In the genomic region with DNA sequence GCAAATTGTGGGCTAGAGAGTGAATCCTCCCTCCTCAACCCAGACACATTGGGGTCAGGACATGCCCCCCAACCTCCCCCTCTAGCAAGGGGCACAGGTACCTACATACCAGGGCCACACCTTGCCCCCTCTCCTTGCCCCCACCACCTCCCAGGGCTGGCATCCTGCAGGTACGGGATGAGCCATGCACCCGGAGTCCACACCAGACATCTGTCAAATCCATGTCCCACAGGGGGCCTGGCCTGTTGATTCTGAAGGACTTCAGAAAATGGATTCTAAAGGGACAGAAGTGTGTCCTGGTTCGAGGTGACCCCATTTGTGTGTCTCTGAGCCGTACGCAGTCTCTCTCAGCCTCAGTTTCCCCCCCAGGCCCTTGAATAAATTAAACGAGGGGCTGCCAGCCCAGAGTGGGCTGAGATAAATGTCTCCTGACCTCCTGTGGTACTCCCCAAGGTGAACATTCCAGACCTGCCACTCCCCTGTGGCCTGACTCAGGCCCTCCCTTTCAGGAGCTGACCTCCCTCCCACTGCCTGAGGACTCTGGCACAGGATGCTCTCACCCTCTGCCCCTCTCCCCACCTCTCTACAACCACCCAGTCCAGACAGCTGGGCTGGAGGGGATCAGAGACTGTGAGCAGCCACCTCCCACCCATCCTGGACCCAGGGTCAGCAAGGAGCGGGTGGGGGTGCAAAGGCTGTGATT, we compare ENCODE assay signal across 22 cellular contexts.
DNase-seq lines count a peak whose midpoint lies in the region; ATAC-seq, FAIRE-seq and TF ChIP-seq lines count a peak whose summit lies in the region.
"Had no signal": no experiment of that assay in that cellular context is flagged by ENCODE, and none has a peak within 500 bp of the region (broad histone marks: within the 10 kb centered on the region; RNA-seq: fewer than 3 reads in every experiment).

No MANE protein-coding gene starts in this region.

- H3K9ac ChIP-seq in H9 (ENCODE audit: extremely low read depth, insufficient read length, low read length) (no peak overlapping the region), PC-3 (ENCODE audit: low read length) (no peak overlapping the region), H1 (replicated peaks in 1 of 4; ENCODE audit: extremely low read depth in 1 of 4, low read depth in 3 of 4, low read length in 3 of 4) (no peak overlapping the region)
- H3K9ac ChIP-seq: SK-N-SH had no signal

- H3K9me3 ChIP-seq in H9 (ENCODE audit: control insufficient read depth, low read depth, low read length) (no peaks in the 10 kb centered on the region), PC-3 (ENCODE audit: low read length) (no peaks in the 10 kb centered on the region), H1 (ENCODE audit: insufficient read depth in 2 of 2, low read depth in 1 of 2, low read length in 1 of 2) (no peaks in the 10 kb centered on the region), osteoblast (ENCODE audit: low read depth, low read length) (no peaks in the 10 kb centered on the region)
- H3K9me3 ChIP-seq: body of pancreas, ovary, SK-N-SH had no signal

- H2BK12ac ChIP-seq in H9 (ENCODE audit: insufficient read length, low read depth, low read length) (no peak overlapping the region), H1 (ENCODE audit: low read depth, low read length) (peak overlapping the region; percentile 75; the same call in 1 of the 2 replicates)

- H3K18ac ChIP-seq in H9 (ENCODE audit: insufficient read length, low read depth, low read length) (no peak overlapping the region), H1 (ENCODE audit: extremely low read depth, low read length) (peak overlapping the region; percentile 87)

- no peak overlapping the region for H3T11ph ChIP-seq in H9 (ENCODE audit: low read length)

- no peak overlapping the region for H4K8ac ChIP-seq in H9 (replicated peaks; ENCODE audit: insufficient read length, low read depth, low read length)
- no peak overlapping the region for H4K8ac ChIP-seq in H1 (ENCODE audit: extremely low read depth, insufficient read depth, low read length)

- no peaks in the 10 kb centered on the region; the same call in 1 of the 2 replicates for H3K27me3 Mint-ChIP-seq in H9 (ENCODE audit: low read depth)
- peaks cover 2 to 16% (median 9%) of the 10 kb centered on the region in 5 donors for H3K27me3 Mint-ChIP-seq in naive thymus-derived CD8-positive, alpha-beta T cell

- peak; percentile 40; the same call in 1 of the 2 replicates for ATAC-seq in PC-3
- ATAC-seq in naive thymus-derived CD8-positive, alpha-beta T cell: no peak
- ATAC-seq: body of pancreas, natural killer cell, T-helper 17 cell had no signal

- H3K27ac ChIP-seq in H9 (ENCODE audit: insufficient read length, low read depth, low read length) (no peak overlapping the region), PC-3 (ENCODE audit: low read length) (no peak overlapping the region), H1 (ENCODE audit: low read depth, low read length) (no peak overlapping the region), osteoblast (ENCODE audit: low read depth, low read length) (no peak overlapping the region)
- H3K27ac ChIP-seq: body of pancreas, ovary had no signal

- H3K79me2 ChIP-seq in H9 (ENCODE audit: insufficient read depth, low read length) (no peaks in the 10 kb centered on the region), PC-3 (ENCODE audit: low read length) (no peaks in the 10 kb centered on the region), H1 (ENCODE audit: control insufficient read depth in 1 of 2, insufficient read depth in 2 of 2, low read length in 2 of 2) (no peaks in the 10 kb centered on the region), osteoblast (ENCODE audit: insufficient read depth, low read length) (no peaks in the 10 kb centered on the region)

- TF ChIP-seq CTCF in H9 (conservative IDR thresholded peaks at IDR 0.05) (no peak), PC-3 (conservative IDR thresholded peaks at IDR 0.05; ENCODE audit: low read depth, low read length) (no peak), H1 (IDR thresholded peaks at IDR 0.05; ENCODE audit: control extremely low read depth in 1 of 3, insufficient read depth in 1 of 3, low read depth in 1 of 3, low read length in 3 of 3) (no peak), osteoblast (IDR thresholded peaks at IDR 0.05; ENCODE audit: extremely low read depth, low read depth, low read length) (no peak)

- H3K4me1 ChIP-seq in H9 (ENCODE audit: insufficient read depth, low read length) (peaks cover 4% of the 10 kb centered on the region; the same call in 1 of the 2 replicates), PC-3 (ENCODE audit: insufficient read depth, low read length) (peaks cover 30% of the 10 kb centered on the region), H1 (replicated peaks in 1 of 4; ENCODE audit: control insufficient read depth in 3 of 4, insufficient read depth in 4 of 4, low read length in 3 of 4) (peaks cover 9 to 48% (median 22%) of the 10 kb centered on the region in 4 experiments), osteoblast (ENCODE audit: insufficient read depth, low read length) (peaks cover 17% of the 10 kb centered on the region)
- H3K4me1 ChIP-seq: body of pancreas had no signal

- no peak overlapping the region for H3K56ac ChIP-seq in H9 (ENCODE audit: insufficient read length, low read depth, low read length)
- H3K56ac ChIP-seq in H1 (replicated peaks; ENCODE audit: insufficient read length, low read depth, low read length): no peak overlapping the region

- no peak for TF ChIP-seq RAD21 in H1 (IDR thresholded peaks at IDR 0.05 in 1 of 2, conservative IDR thresholded peaks at IDR 0.05 in 1 of 2; ENCODE audit: low read depth in 2 of 2, low read length in 2 of 2)

- no peaks in the 10 kb centered on the region for H3K36me3 ChIP-seq in PC-3 (ENCODE audit: low read depth, low read length)
- H3K36me3 ChIP-seq in H1 (ENCODE audit: control insufficient read depth in 2 of 4, insufficient read depth in 4 of 4, low read length in 3 of 4): no peaks in the 10 kb centered on the region
- no peaks in the 10 kb centered on the region for H3K36me3 ChIP-seq in osteoblast (ENCODE audit: insufficient read depth, low read length)
- H3K36me3 ChIP-seq: ovary had no signal

- no peak for TF ChIP-seq POLR2A in H1 (IDR thresholded peaks at IDR 0.05; ENCODE audit: control extremely low read depth in 1 of 2, low read depth in 2 of 2, low read length in 2 of 2)

- H4K91ac ChIP-seq in H9 (ENCODE audit: insufficient read length, low read depth, low read length) (no peak overlapping the region), H1 (replicated peaks; ENCODE audit: insufficient read length, low read length) (peak overlapping the region; percentile 75)

- no peak overlapping the region for H2BK120ac ChIP-seq in H9 (ENCODE audit: low read depth, low read length, poor library complexity, severe bottlenecking)
- peak overlapping the region; percentile 38 for H2BK120ac ChIP-seq in H1 (replicated peaks; ENCODE audit: low read depth, low read length)

- no peaks in the 10 kb centered on the region for H3K79me1 ChIP-seq in H9 (ENCODE audit: insufficient read depth, low read depth, low read length, poor library complexity, severe bottlenecking)
- H3K79me1 ChIP-seq in H1 (ENCODE audit: low read depth, low read length): no peaks in the 10 kb centered on the region

- WGBS in H9 (ENCODE audit: extremely low coverage, insufficient read length, low lambda C conversion rate): no CpG with 5 or more reads among the region's 7 CpGs
- WGBS in H1 (ENCODE audit: extremely low coverage in 1 of 2, insufficient coverage in 1 of 2, insufficient read length in 1 of 2, insufficient replicate concordance in 2 of 2, low coverage in 1 of 2, low lambda C conversion rate in 2 of 2, missing lambda C conversion rate in 1 of 2), 2 experiments: 80% methylated on average over 7 of the region's 7 CpGs; no CpG with 5 or more reads in 1 of the 2 experiments

- POLR2A ChIA-PET in PC-3 (lab: Charles Lee; ENCODE audit: unreplicated experiment): no interaction called here
- POLR2A ChIA-PET in H1 (lab: Charles Lee; ENCODE audit: partially characterized antibody): interaction anchor here (1.4 kb wide), 1 partner anchor 12 kb away, joined by 6 read pairs; no protein-coding TSS in a partner anchor
- POLR2A ChIA-PET in naive thymus-derived CD8-positive, alpha-beta T cell (lab: Charles Lee): no interaction called here

- no peaks in the 10 kb centered on the region for H3K9me2 ChIP-seq in PC-3 (replicated peaks; ENCODE audit: low read length)
- H3K9me2 ChIP-seq: SK-N-SH had no signal

- H4K5ac ChIP-seq in H9 (ENCODE audit: insufficient read length, low read depth, low read length) (no peak overlapping the region), H1 (ENCODE audit: insufficient read length, low read depth, low read length) (peak overlapping the region; percentile 26)

- no peak for TF ChIP-seq EP300 in H1 (IDR thresholded peaks at IDR 0.05; ENCODE audit: borderline replicate concordance in 1 of 2, low read depth in 2 of 2, low read length in 2 of 2)

- H3K4ac ChIP-seq in H9 (ENCODE audit: low read depth, low read length): no peak overlapping the region
- peak overlapping the region; percentile 87 for H3K4ac ChIP-seq in H1 (replicated peaks; ENCODE audit: insufficient read length, low read depth, low read length)

- H3K4me3 ChIP-seq in PC-3 (ENCODE audit: low read length): no peak overlapping the region
- no peak overlapping the region for H3K4me3 ChIP-seq in H1 (ENCODE audit: extremely low read depth in 1 of 4, insufficient read depth in 2 of 4, low read depth in 3 of 4, low read length in 4 of 4)
- H3K4me3 ChIP-seq in osteoblast (ENCODE audit: insufficient read depth, low read length): no peak overlapping the region
- H3K4me3 ChIP-seq: body of pancreas, ovary had no signal

- no TSS peak for BruUV-seq in PC-3 (replicated peaks; lab: Mats Ljungman, UMichigan)

- H2AFZ ChIP-seq in H9 (ENCODE audit: low read length) (no peak overlapping the region), PC-3 (ENCODE audit: low read length) (no peak overlapping the region), H1 (ENCODE audit: low read length) (no peak overlapping the region), osteoblast (ENCODE audit: low read length) (no peak overlapping the region)

- CTCF ChIA-PET in PC-3 (lab: Charles Lee): no interaction called here
- CTCF ChIA-PET in H1 (lab: Charles Lee; ENCODE audit: partially characterized antibody): interaction anchor here (0.5 to 4.5 kb wide), 11 partner anchors 13 to 1137 kb away, joined by 3 to 17 read pairs (median 4); no protein-coding TSS in a partner anchor

- H3K27me3 ChIP-seq in H9 (ENCODE audit: insufficient read depth, low read length) (no peaks in the 10 kb centered on the region), PC-3 (ENCODE audit: low read length) (no peaks in the 10 kb centered on the region), H1 (replicated peaks in 1 of 4; ENCODE audit: control insufficient read depth in 3 of 4, extremely low read depth in 1 of 4, insufficient read depth in 3 of 4, low read length in 3 of 4) (no peaks in the 10 kb centered on the region), osteoblast (ENCODE audit: insufficient read depth, low read length) (no peaks in the 10 kb centered on the region)
- H3K27me3 ChIP-seq: body of pancreas, ovary had no signal

- DNase-seq in H9 (no peak), PC-3 (peak; percentile 19), H1 (ENCODE audit: low read depth in 1 of 2, low spot score in 2 of 2) (no peak), osteoblast (ENCODE audit: insufficient read length, low spot score, missing footprints) (peak; percentile 69), T-helper 9 cell (no peak), GM19238 (ENCODE audit: insufficient read length, low spot score) (no peak)
- DNase-seq in naive thymus-derived CD8-positive, alpha-beta T cell: no peak
- DNase-seq: activated CD4-positive, alpha-beta T cell treated with anti-CD3 and anti-CD28 coated beads for 4 hours; activated effector memory CD4-positive, alpha-beta T cell treated with anti-CD3 and anti-CD28 coated beads, Interleukin-2, amount 50 U/mL, for 16 hours; body of pancreas; DMS53; effector CD8-positive, alpha-beta T cell; GDM1; kidney; natural killer cell; NCI-H1930; NCI-H748 treated with DMSO at 0.1 percent for 48 hours; ovary; SK-N-SH; small intestine; T-helper 17 cell; trophoblast cell had no signal

- intact Hi-C loops in PC-3 (cut with micrococcal nuclease): no loop called here

- no peaks in the 10 kb centered on the region; a peak in 1 of 5 replicates for H3K9me3 Mint-ChIP-seq in H9
- H3K9me3 Mint-ChIP-seq in naive thymus-derived CD8-positive, alpha-beta T cell: no peaks in the 10 kb centered on the region
- H3K9me3 Mint-ChIP-seq: natural killer cell had no signal

- H3K14ac ChIP-seq in H9 (ENCODE audit: insufficient read depth, low read length) (no peak overlapping the region; the same call in 1 of the 2 replicates), H1 (ENCODE audit: insufficient read length) (no peak overlapping the region)

- H2BK15ac ChIP-seq in H9 (ENCODE audit: low read depth, low read length) (no peak overlapping the region), H1 (ENCODE audit: low read length) (no peak overlapping the region)

- no peaks in the 10 kb centered on the region for H3K36me3 Mint-ChIP-seq in H9 (ENCODE audit: insufficient read depth in 1 of 3, low read depth in 3 of 3)
- H3K36me3 Mint-ChIP-seq in naive thymus-derived CD8-positive, alpha-beta T cell: no peaks in the 10 kb centered on the region
- H3K36me3 Mint-ChIP-seq: natural killer cell had no signal

- no peak for FAIRE-seq in H1 (lab: Jason Lieb, UNC)
- FAIRE-seq: kidney, small intestine had no signal

- H4K20me1 ChIP-seq in H9 (ENCODE audit: control insufficient read depth, insufficient read depth, insufficient read length) (no peaks in the 10 kb centered on the region), PC-3 (ENCODE audit: low read length) (no peaks in the 10 kb centered on the region), H1 (replicated peaks in 1 of 2; ENCODE audit: control insufficient read depth in 1 of 2, insufficient read depth in 2 of 2, low read length in 2 of 2) (no peaks in the 10 kb centered on the region), osteoblast (ENCODE audit: insufficient read depth, low read length) (no peaks in the 10 kb centered on the region)

- H2BK20ac ChIP-seq in H9 (ENCODE audit: low read depth, low read length, poor library complexity, severe bottlenecking) (no peak overlapping the region), H1 (ENCODE audit: low read length) (peak overlapping the region; percentile 72)

- no peaks in the 10 kb centered on the region for H3F3A ChIP-seq in PC-3 (ENCODE audit: low read length, unreplicated experiment)

- H2AK5ac ChIP-seq in H9 (ENCODE audit: insufficient read length, low read length) (no peak overlapping the region), H1 (ENCODE audit: low read depth, low read length) (peak overlapping the region; percentile 43; the same call in 1 of the 2 replicates)

- no peak overlapping the region for H3K23ac ChIP-seq in H9 (ENCODE audit: insufficient read length, low read depth, low read length)
- no peak overlapping the region for H3K23ac ChIP-seq in H1 (ENCODE audit: insufficient read length)

- no peak overlapping the region for H2BK5ac ChIP-seq in H9 (ENCODE audit: insufficient read length, low read length)
- H2BK5ac ChIP-seq in H1 (ENCODE audit: low read depth, low read length): peak overlapping the region; percentile 78; the same call in 1 of the 2 replicates

- no peak overlapping the region for H3K4me2 ChIP-seq in H9 (ENCODE audit: insufficient read depth, insufficient read length, low read length)
- H3K4me2 ChIP-seq in PC-3 (ENCODE audit: low read length): no peak overlapping the region
- peak overlapping the region; percentile 25 to 48; a peak in 3 of 4 replicates for H3K4me2 ChIP-seq in H1 (ENCODE audit: insufficient read depth in 1 of 2, low read depth in 2 of 2, low read length in 2 of 2)
- no peak overlapping the region for H3K4me2 ChIP-seq in osteoblast (ENCODE audit: insufficient read depth, low read length)
- H3K4me2 ChIP-seq: SK-N-SH had no signal

- H3K4me1 Mint-ChIP-seq in H9: peaks cover 37 to 60% of the 10 kb centered on the region in 2 experiments
- H3K4me1 Mint-ChIP-seq in naive thymus-derived CD8-positive, alpha-beta T cell: no peaks in the 10 kb centered on the region
- H3K4me1 Mint-ChIP-seq: natural killer cell, T-helper 17 cell had no signal

- no peaks in the 10 kb centered on the region for H3K23me2 ChIP-seq in H9 (ENCODE audit: insufficient read length, low read depth, low read length, poor library complexity, severe bottlenecking)
- peaks cover 4% of the 10 kb centered on the region; the same call in 1 of the 2 replicates for H3K23me2 ChIP-seq in H1 (ENCODE audit: low read depth, low read length)

- H3K4me3 Mint-ChIP-seq in H9: peak overlapping the region; percentile 1 to 29; a peak in 2 of 5 replicates
- H3K4me3 Mint-ChIP-seq in naive thymus-derived CD8-positive, alpha-beta T cell: no peak overlapping the region
- H3K4me3 Mint-ChIP-seq: natural killer cell, T-helper 17 cell had no signal

- H3K27ac Mint-ChIP-seq in H9: peak overlapping the region; percentile 85 to 94 (median 86)
- no peak overlapping the region for H3K27ac Mint-ChIP-seq in naive thymus-derived CD8-positive, alpha-beta T cell
- H3K27ac Mint-ChIP-seq: natural killer cell, T-helper 17 cell had no signal

Comparison
In these comparisons a context has a peak if more than half of its experiments do, and no peak if none do; other contexts are left out.
1. DNase-seq: peak in PC-3 (single experiment) and osteoblast (single experiment); none in H9 (single experiment), H1 (0 of 2), T-helper 9 cell (single experiment), naive thymus-derived CD8-positive, alpha-beta T cell (0 of 10) and GM19238 (single experiment).
2. H3K4me2 ChIP-seq: peak in H1 (2 of 2); none in H9 (single experiment), PC-3 (single experiment) and osteoblast (single experiment).
3. H3K27ac Mint-ChIP-seq: peak in H9 (3 of 3); none in naive thymus-derived CD8-positive, alpha-beta T cell (0 of 10).
4. H3K4me3 Mint-ChIP-seq: peak in H9 (2 of 2); none in naive thymus-derived CD8-positive, alpha-beta T cell (0 of 10).